ENCODE assay signal across 1 cellular context in the genomic region with DNA sequence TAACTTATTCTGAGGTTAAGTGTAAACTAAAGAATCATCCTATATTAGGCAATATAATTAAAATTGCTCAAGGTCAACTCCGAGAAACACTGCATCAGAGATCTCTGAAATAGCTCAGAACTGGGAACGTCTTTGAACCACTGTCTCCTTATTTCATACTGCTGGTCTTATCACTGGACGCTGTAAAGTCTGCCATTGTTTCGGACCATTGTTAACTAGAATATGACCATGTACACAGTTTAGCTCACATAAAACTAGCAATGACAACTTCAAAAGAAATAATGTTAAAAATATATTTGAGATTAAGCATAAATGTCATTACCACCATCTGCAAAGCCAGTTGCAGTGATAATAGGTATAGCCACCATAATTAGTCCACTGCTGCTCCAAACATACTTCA.
A peak's percentile ranks its signal among the peaks of the same experiment; 100 is the strongest.
TF ChIP-seq lines count a peak whose summit lies in the region.

No MANE protein-coding gene starts in this region.

TF ChIP-seq in GM12878, 131 proteins besides CTCF, POLR2A, EP300 and RAD21 (continued from another document):
- no peak for TF ChIP-seq CEBPB (IDR thresholded peaks at IDR 0.05; ENCODE audit: borderline replicate concordance in 1 of 2, low read depth in 2 of 2, low read length in 2 of 2)
- TF ChIP-seq, protein P1, sequence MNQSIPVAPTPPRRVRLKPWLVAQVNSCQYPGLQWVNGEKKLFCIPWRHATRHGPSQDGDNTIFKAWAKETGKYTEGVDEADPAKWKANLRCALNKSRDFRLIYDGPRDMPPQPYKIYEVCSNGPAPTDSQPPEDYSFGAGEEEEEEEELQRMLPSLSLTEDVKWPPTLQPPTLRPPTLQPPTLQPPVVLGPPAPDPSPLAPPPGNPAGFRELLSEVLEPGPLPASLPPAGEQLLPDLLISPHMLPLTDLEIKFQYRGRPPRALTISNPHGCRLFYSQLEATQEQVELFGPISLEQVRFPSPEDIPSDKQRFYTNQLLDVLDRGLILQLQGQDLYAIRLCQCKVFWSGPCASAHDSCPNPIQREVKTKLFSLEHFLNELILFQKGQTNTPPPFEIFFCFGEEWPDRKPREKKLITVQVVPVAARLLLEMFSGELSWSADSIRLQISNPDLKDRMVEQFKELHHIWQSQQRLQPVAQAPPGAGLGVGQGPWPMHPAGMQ (IDR thresholded peaks at IDR 0.05; ENCODE audit: borderline replicate concordance): no peak
- TF ChIP-seq, protein P2, sequence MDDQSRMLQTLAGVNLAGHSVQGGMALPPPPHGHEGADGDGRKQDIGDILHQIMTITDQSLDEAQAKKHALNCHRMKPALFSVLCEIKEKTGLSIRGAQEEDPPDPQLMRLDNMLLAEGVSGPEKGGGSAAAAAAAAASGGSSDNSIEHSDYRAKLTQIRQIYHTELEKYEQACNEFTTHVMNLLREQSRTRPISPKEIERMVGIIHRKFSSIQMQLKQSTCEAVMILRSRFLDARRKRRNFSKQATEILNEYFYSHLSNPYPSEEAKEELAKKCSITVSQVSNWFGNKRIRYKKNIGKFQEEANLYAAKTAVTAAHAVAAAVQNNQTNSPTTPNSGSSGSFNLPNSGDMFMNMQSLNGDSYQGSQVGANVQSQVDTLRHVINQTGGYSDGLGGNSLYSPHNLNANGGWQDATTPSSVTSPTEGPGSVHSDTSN (IDR thresholded peaks at IDR 0.05; ENCODE audit: insufficient replicate concordance, low read depth, low read length): no peak
- TF ChIP-seq POLR2AphosphoS2 (IDR thresholded peaks at IDR 0.05; ENCODE audit: low read depth, low read length): no peak
- TF ChIP-seq, protein P3, sequence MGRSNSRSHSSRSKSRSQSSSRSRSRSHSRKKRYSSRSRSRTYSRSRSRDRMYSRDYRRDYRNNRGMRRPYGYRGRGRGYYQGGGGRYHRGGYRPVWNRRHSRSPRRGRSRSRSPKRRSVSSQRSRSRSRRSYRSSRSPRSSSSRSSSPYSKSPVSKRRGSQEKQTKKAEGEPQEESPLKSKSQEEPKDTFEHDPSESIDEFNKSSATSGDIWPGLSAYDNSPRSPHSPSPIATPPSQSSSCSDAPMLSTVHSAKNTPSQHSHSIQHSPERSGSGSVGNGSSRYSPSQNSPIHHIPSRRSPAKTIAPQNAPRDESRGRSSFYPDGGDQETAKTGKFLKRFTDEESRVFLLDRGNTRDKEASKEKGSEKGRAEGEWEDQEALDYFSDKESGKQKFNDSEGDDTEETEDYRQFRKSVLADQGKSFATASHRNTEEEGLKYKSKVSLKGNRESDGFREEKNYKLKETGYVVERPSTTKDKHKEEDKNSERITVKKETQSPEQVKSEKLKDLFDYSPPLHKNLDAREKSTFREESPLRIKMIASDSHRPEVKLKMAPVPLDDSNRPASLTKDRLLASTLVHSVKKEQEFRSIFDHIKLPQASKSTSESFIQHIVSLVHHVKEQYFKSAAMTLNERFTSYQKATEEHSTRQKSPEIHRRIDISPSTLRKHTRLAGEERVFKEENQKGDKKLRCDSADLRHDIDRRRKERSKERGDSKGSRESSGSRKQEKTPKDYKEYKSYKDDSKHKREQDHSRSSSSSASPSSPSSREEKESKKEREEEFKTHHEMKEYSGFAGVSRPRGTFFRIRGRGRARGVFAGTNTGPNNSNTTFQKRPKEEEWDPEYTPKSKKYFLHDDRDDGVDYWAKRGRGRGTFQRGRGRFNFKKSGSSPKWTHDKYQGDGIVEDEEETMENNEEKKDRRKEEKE (IDR thresholded peaks at IDR 0.05): no peak
- TF ChIP-seq, protein P4, sequence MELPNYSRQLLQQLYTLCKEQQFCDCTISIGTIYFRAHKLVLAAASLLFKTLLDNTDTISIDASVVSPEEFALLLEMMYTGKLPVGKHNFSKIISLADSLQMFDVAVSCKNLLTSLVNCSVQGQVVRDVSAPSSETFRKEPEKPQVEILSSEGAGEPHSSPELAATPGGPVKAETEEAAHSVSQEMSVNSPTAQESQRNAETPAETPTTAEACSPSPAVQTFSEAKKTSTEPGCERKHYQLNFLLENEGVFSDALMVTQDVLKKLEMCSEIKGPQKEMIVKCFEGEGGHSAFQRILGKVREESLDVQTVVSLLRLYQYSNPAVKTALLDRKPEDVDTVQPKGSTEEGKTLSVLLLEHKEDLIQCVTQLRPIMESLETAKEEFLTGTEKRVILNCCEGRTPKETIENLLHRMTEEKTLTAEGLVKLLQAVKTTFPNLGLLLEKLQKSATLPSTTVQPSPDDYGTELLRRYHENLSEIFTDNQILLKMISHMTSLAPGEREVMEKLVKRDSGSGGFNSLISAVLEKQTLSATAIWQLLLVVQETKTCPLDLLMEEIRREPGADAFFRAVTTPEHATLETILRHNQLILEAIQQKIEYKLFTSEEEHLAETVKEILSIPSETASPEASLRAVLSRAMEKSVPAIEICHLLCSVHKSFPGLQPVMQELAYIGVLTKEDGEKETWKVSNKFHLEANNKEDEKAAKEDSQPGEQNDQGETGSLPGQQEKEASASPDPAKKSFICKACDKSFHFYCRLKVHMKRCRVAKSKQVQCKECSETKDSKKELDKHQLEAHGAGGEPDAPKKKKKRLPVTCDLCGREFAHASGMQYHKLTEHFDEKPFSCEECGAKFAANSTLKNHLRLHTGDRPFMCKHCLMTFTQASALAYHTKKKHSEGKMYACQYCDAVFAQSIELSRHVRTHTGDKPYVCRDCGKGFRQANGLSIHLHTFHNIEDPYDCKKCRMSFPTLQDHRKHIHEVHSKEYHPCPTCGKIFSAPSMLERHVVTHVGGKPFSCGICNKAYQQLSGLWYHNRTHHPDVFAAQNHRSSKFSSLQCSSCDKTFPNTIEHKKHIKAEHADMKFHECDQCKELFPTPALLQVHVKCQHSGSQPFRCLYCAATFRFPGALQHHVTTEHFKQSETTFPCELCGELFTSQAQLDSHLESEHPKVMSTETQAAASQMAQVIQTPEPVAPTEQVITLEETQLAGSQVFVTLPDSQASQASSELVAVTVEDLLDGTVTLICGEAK (IDR thresholded peaks at IDR 0.05; ENCODE audit: borderline replicate concordance): 0 out of 2 replicates have a peak, but pooled peaks have one; percentile 19
